ENCODE assay signal across 1 cellular context in genomic region chr14:84965279-84965678, GRCh38.
TF ChIP-seq lines count a peak whose summit lies in the region.

No MANE protein-coding gene starts in this region.

TF ChIP-seq in HepG2, 621 proteins besides CTCF, POLR2A, EP300 and RAD21 (continued from another document):
- TF ChIP-seq ZNF362 (CRISPR knock-in tag; IDR thresholded peaks at IDR 0.05; ENCODE audit: borderline replicate concordance) (no peak), MAFF (IDR thresholded peaks at IDR 0.05; ENCODE audit: low read depth, low read length) (peak; percentile 82), ZNF775 (CRISPR knock-in tag; IDR thresholded peaks at IDR 0.05; ENCODE audit: borderline replicate concordance) (no peak), ATF7-NPFF (CRISPR knock-in tag; IDR thresholded peaks at IDR 0.05; ENCODE audit: low read depth) (no peak), ARID4A (CRISPR knock-in tag; IDR thresholded peaks at IDR 0.05; ENCODE audit: borderline replicate concordance) (no peak), HES4 (CRISPR knock-in tag; IDR thresholded peaks at IDR 0.05; ENCODE audit: borderline replicate concordance) (no peak), TBP (CRISPR knock-in tag; IDR thresholded peaks at IDR 0.05) (no peak), GABPB1 (CRISPR knock-in tag; IDR thresholded peaks at IDR 0.05) (no peak), ZNF614 (CRISPR knock-in tag; IDR thresholded peaks at IDR 0.05; ENCODE audit: borderline replicate concordance) (no peak), MAFK (conservative IDR thresholded peaks at IDR 0.05 in 1 of 2, IDR thresholded peaks at IDR 0.05 in 1 of 2; ENCODE audit: low read length in 2 of 2) (peak; percentile 45 to 84; a peak in 3 of 4 replicates)
TF ChIP-seq in HepG2: peak in this region for 2.
